In genomic region chr1:24418898-24419628, GRCh38 we compare ENCODE assay signal across 7 cellular contexts. TPM values are rescaled to one million over a fixed set of nuclear protein-coding genes. Genes with fewer than 3 reads are reported as not detected.
DNase-seq lines count a peak whose midpoint lies in the region; ATAC-seq and TF ChIP-seq lines count a peak whose summit lies in the region.

No MANE protein-coding gene starts in this region.

- H3K9me3 Mint-ChIP-seq in stimulated activated memory B cell treated with anti-CD40 and anti-IgM and Interleukin-4, amounts not matched to agents 10 μg/mL and 1 μg/mL and 100 μg/mL, for 72 hours: no peaks in the 10 kb centered on the region

- peak; percentile 80 for DNase-seq in HT-29 (ENCODE audit: low spot score)
- DNase-seq in NOMO-1 (lab: John Stamatoyannopoulos, UW; ENCODE audit: unreplicated experiment in 2 of 2): peak; percentile 86 to 96
- no peak for DNase-seq in smooth muscle cell (lab: John Stamatoyannopoulos, UW; ENCODE audit: unreplicated experiment)
- no peak for DNase-seq in activated gamma-delta T cell (lab: John Stamatoyannopoulos, UW)
- no peak for DNase-seq in AML-193 (lab: John Stamatoyannopoulos, UW)

- no peaks in the 10 kb centered on the region for H3K27me3 Mint-ChIP-seq in stimulated activated memory B cell treated with anti-CD40 and anti-IgM and Interleukin-4, amounts not matched to agents 10 μg/mL and 1 μg/mL and 100 μg/mL, for 72 hours

- H3K79me2 ChIP-seq in smooth muscle cell (ENCODE audit: low read depth): no peaks in the 10 kb centered on the region

- H3K27ac Mint-ChIP-seq in stimulated activated memory B cell treated with anti-CD40 and anti-IgM and Interleukin-4, amounts not matched to agents 10 μg/mL and 1 μg/mL and 100 μg/mL, for 72 hours: no peak overlapping the region

- H3K36me3 ChIP-seq in smooth muscle cell (ENCODE audit: low read depth): no peaks in the 10 kb centered on the region

- H4K20me1 ChIP-seq in smooth muscle cell (ENCODE audit: low read depth): no peaks in the 10 kb centered on the region

- no peaks in the 10 kb centered on the region for H3K27me3 ChIP-seq in smooth muscle cell (ENCODE audit: low read depth)

- H3K4me1 Mint-ChIP-seq in stimulated activated memory B cell treated with anti-CD40 and anti-IgM and Interleukin-4, amounts not matched to agents 10 μg/mL and 1 μg/mL and 100 μg/mL, for 72 hours: peaks cover 64% of the 10 kb centered on the region

- H3F3A ChIP-seq in smooth muscle cell (ENCODE audit: low read depth): peaks cover 6% of the 10 kb centered on the region

- 74% methylated on average over 14 of the region's 14 CpGs for WGBS in smooth muscle cell (ENCODE audit: low lambda C conversion rate)

- peaks cover 13% of the 10 kb centered on the region for H3K4me1 ChIP-seq in smooth muscle cell (ENCODE audit: low read depth)

- peak overlapping the region; percentile 94 for H3K27ac ChIP-seq in smooth muscle cell (ENCODE audit: low read depth)

- TF ChIP-seq CTCF in smooth muscle cell (IDR thresholded peaks at IDR 0.05; ENCODE audit: borderline replicate concordance, insufficient read depth, poor library complexity, severe bottlenecking): no peak

- peak overlapping the region; percentile 71 for H3K9ac ChIP-seq in smooth muscle cell (ENCODE audit: low read depth)

- no peaks in the 10 kb centered on the region for H3K9me3 ChIP-seq in smooth muscle cell (replicated peaks; ENCODE audit: low read depth)

- H3K4me3 Mint-ChIP-seq in stimulated activated memory B cell treated with anti-CD40 and anti-IgM and Interleukin-4, amounts not matched to agents 10 μg/mL and 1 μg/mL and 100 μg/mL, for 72 hours: no peak overlapping the region

- H2AFZ ChIP-seq in smooth muscle cell (ENCODE audit: low read depth): no peak overlapping the region

- no peak overlapping the region for H3K4me3 ChIP-seq in smooth muscle cell

- peak overlapping the region; percentile 72 for H3K4me2 ChIP-seq in smooth muscle cell

- ATAC-seq in esophagus mucosa: peak; percentile 52
- no peak for ATAC-seq in stimulated activated memory B cell treated with anti-CD40 and anti-IgM and Interleukin-4, amounts not matched to agents 10 μg/mL and 1 μg/mL and 100 μg/mL, for 72 hours

- H3K36me3 Mint-ChIP-seq in stimulated activated memory B cell treated with anti-CD40 and anti-IgM and Interleukin-4, amounts not matched to agents 10 μg/mL and 1 μg/mL and 100 μg/mL, for 72 hours: peaks cover 55% of the 10 kb centered on the region

RNA-seq across cellular contexts. Expression of gene NIPAL3, which starts 3.5 kb away (rescaled TPM):
- total RNA-seq in HT-29 (2014; rRNA removed; shearing (Covaris generic)): 25.2 and 29.4 TPM in 2 replicates
- total RNA-seq in esophagus mucosa: 21.3 TPM
- 17.2 and 22.5 TPM in 2 replicates for total RNA-seq in smooth muscle cell
- 9.3 and 13.3 TPM in 2 replicates for polyA plus RNA-seq in smooth muscle cell

RNA-seq across cellular contexts. Expression of gene STPG1, which starts 5.5 kb away (rescaled TPM):
- 5.3 and 5.4 TPM in 2 replicates for total RNA-seq in HT-29 (2014; rRNA removed; shearing (Covaris generic))
- total RNA-seq in esophagus mucosa (8.0 TPM), smooth muscle cell (4.2 and 6.8 TPM in 2 replicates)
- polyA plus RNA-seq in smooth muscle cell: 4.9 and 7.6 TPM in 2 replicates

Comparison
In these comparisons a context has a peak if more than half of its experiments do, and no peak if none do; other contexts are left out.
1. DNase-seq: peak in HT-29 (single experiment) and NOMO-1 (2 of 2); none in smooth muscle cell (single experiment), activated gamma-delta T cell (single experiment) and AML-193 (0 of 2).